11 cellular contexts compared by ENCODE assay signal in genomic region chr1:232978091-232978634, GRCh38. TPM values are rescaled to one million over a fixed set of nuclear protein-coding genes. Genes with fewer than 3 reads are reported as not detected.
DNase-seq lines count a peak whose midpoint lies in the region; ATAC-seq and TF ChIP-seq lines count a peak whose summit lies in the region.
"Had no signal": no experiment of that assay in that cellular context is flagged by ENCODE, and none has a peak within 500 bp of the region (broad histone marks: within the 10 kb centered on the region; RNA-seq: fewer than 3 reads in every experiment).

No MANE protein-coding gene starts in this region.

- WGBS in esophagus squamous epithelium, 2 donors, result 49 to 64% methylated on average over 8 of the region's 8 CpGs
- 54 to 62% (median 55%) methylated on average over 8 of the region's 8 CpGs for WGBS in ovary, 3 donors

- peak; percentile 40 for ATAC-seq in GM18909 (IDR thresholded peaks at IDR 0.05; ENCODE audit: poor library complexity, unreplicated experiment)

- no peak for TF ChIP-seq CTCF in WERI-Rb-1 (IDR thresholded peaks at IDR 0.05; ENCODE audit: low read depth, low read length)
- no peak for TF ChIP-seq CTCF in esophagus squamous epithelium (IDR thresholded peaks at IDR 0.05)
- no peak for TF ChIP-seq CTCF in ovary (IDR thresholded peaks at IDR 0.05)

- no peaks in the 10 kb centered on the region for H4K20me1 ChIP-seq in BLaER1

- intact Hi-C loops in esophagus squamous epithelium (cut with DNase I) (no loop called here), ovary (cut with DNase I) (no loop called here)

- H3K9ac ChIP-seq in BLaER1, result no peak overlapping the region

- peak; percentile 33 for DNase-seq in WERI-Rb-1
- DNase-seq in germinal center (ENCODE audit: low spot score), result peak; percentile 25
- DNase-seq in NCI-H1930 (lab: John Stamatoyannopoulos, UW), result no peak
- DNase-seq in esophagus squamous epithelium (lab: John Stamatoyannopoulos, UW), result no peak
- no peak for DNase-seq in NK-92 (lab: John Stamatoyannopoulos, UW; ENCODE audit: unreplicated experiment)
- DNase-seq in ovary, result no peak
- DNase-seq: DMS53; NCI-H510A treated with DMSO at 0.1 percent for 48 hours; stimulated activated CD4-positive, alpha-beta T cell treated with anti-CD3 and anti-CD28 coated beads, Interleukin-4, amount 100 ng/mL, for 4 hours had no signal

- H3K27me3 ChIP-seq in BLaER1 (no peaks in the 10 kb centered on the region), WERI-Rb-1 (ENCODE audit: insufficient read depth, low read depth, severe bottlenecking) (no peaks in the 10 kb centered on the region), esophagus squamous epithelium (no peaks in the 10 kb centered on the region), ovary (no peaks in the 10 kb centered on the region)

- peaks cover 11% of the 10 kb centered on the region for H3K9me3 ChIP-seq in BLaER1
- peaks cover 9% of the 10 kb centered on the region for H3K9me3 ChIP-seq in WERI-Rb-1 (ENCODE audit: severe bottlenecking)
- H3K9me3 ChIP-seq in esophagus squamous epithelium, result peaks cover 0 to 12% (median 6%) of the 10 kb centered on the region in 3 donors
- H3K9me3 ChIP-seq in ovary, result no peaks in the 10 kb centered on the region

- no peak overlapping the region for H3K4me2 ChIP-seq in BLaER1

- H3K4me3 ChIP-seq in BLaER1 (no peak overlapping the region), WERI-Rb-1 (ENCODE audit: low read depth, low read length) (no peak overlapping the region), esophagus squamous epithelium (no peak overlapping the region), ovary (no peak overlapping the region)

- H3K4me1 ChIP-seq in BLaER1, result peaks cover 15% of the 10 kb centered on the region
- H3K4me1 ChIP-seq in esophagus squamous epithelium, result peaks cover 0 to 22% (median 0%) of the 10 kb centered on the region in 3 donors
- no peaks in the 10 kb centered on the region for H3K4me1 ChIP-seq in ovary (ENCODE audit: insufficient read depth)

- H3K27ac ChIP-seq in BLaER1, result 0 out of 2 replicates have a peak overlapping the region, but pooled peaks have one; percentile 18
- no peak overlapping the region; the same call in 1 of the 2 replicates for H3K27ac ChIP-seq in WERI-Rb-1
- no peak overlapping the region for H3K27ac ChIP-seq in esophagus squamous epithelium
- H3K27ac ChIP-seq in ovary, result no peak overlapping the region

- TF ChIP-seq POLR2A in esophagus squamous epithelium (IDR thresholded peaks at IDR 0.05), result no peak
- TF ChIP-seq POLR2A in ovary (IDR thresholded peaks at IDR 0.05), result no peak

- H3K36me3 ChIP-seq in BLaER1, result peaks cover 71% of the 10 kb centered on the region
- H3K36me3 ChIP-seq in WERI-Rb-1, result peaks cover 47% of the 10 kb centered on the region
- peaks cover 7 to 54% (median 8%) of the 10 kb centered on the region in 3 donors for H3K36me3 ChIP-seq in esophagus squamous epithelium
- H3K36me3 ChIP-seq in ovary, result no peaks in the 10 kb centered on the region

- no peak for TF ChIP-seq EP300 in ovary (IDR thresholded peaks at IDR 0.05)

RNA-seq across cellular contexts. Expression of gene NTPCR, which starts 27.8 kb away (rescaled TPM):
- 10 to 100 TPM; 19.9 to 35.8 (median 23.4) TPM for total RNA-seq in esophagus squamous epithelium
- total RNA-seq in ovary, result 10 to 100 TPM; 17.5 to 45.2 (median 37.0) TPM
- polyA plus RNA-seq in ovary, result 10 to 100 TPM; 37.6 to 46.5 TPM

Comparison
In these comparisons a context has a peak if more than half of its experiments do, and no peak if none do; other contexts are left out.
1. DNase-seq: peak in WERI-Rb-1 (single experiment) and germinal center (single experiment); none in NCI-H1930 (0 of 2), esophagus squamous epithelium (single experiment), NK-92 (single experiment) and ovary (0 of 5).